In genomic region chr19:2771786-2772674, GRCh38 we compare ENCODE assay signal across 1 cellular context.
TF ChIP-seq lines count a peak whose summit lies in the region.

No MANE protein-coding gene starts in this region.

TF ChIP-seq in WTC11, 78 proteins besides CTCF, POLR2A, EP300 and RAD21 (continued from another document):
- TF ChIP-seq ERG (CRISPR knock-in tag; IDR thresholded peaks at IDR 0.05), result no peak
- no peak for TF ChIP-seq NFE2L1 (CRISPR knock-in tag; IDR thresholded peaks at IDR 0.05)
